ENCODE assay signal across 11 cellular contexts in genomic region chr2:176999331-176999730, GRCh38.
DNase-seq lines count a peak whose midpoint lies in the region; ATAC-seq lines count a peak whose summit lies in the region.
"Had no signal": no experiment of that assay in that cellular context is flagged by ENCODE, and none has a peak within 500 bp of the region (broad histone marks: within the 10 kb centered on the region; RNA-seq: fewer than 3 reads in every experiment).

No MANE protein-coding gene starts in this region.

- no peaks in the 10 kb centered on the region for H3K27me3 Mint-ChIP-seq in activated CD4-positive, alpha-beta T cell treated with anti-CD3 and anti-CD28 coated beads for 36 hours
- H3K27me3 Mint-ChIP-seq in activated CD4-positive, alpha-beta T cell treated with anti-CD3 and anti-CD28 coated beads, Interleukin-2, amount 10 ng/mL, durations not matched to agents 24 days and 14 days: peaks cover 3% of the 10 kb centered on the region
- H3K27me3 Mint-ChIP-seq in activated CD4-positive, alpha-beta memory T cell treated with anti-CD3 and anti-CD28 coated beads, Interleukin-2, amount 10 ng/mL, durations not matched to agents 7 days and 5 days: peaks cover 2% of the 10 kb centered on the region

- no peak overlapping the region for H3K27ac Mint-ChIP-seq in activated CD4-positive, alpha-beta T cell treated with anti-CD3 and anti-CD28 coated beads for 36 hours
- H3K27ac Mint-ChIP-seq in activated CD4-positive, alpha-beta T cell treated with anti-CD3 and anti-CD28 coated beads, Interleukin-2, amount 10 ng/mL, durations not matched to agents 24 days and 14 days: no peak overlapping the region
- no peak overlapping the region for H3K27ac Mint-ChIP-seq in activated CD4-positive, alpha-beta memory T cell treated with anti-CD3 and anti-CD28 coated beads, Interleukin-2, amount 10 ng/mL, durations not matched to agents 7 days and 5 days
- H3K27ac Mint-ChIP-seq: stimulated activated naive CD8-positive, alpha-beta T cell treated with anti-CD3 and anti-CD28 coated beads, Interleukin-15, Interleukin-2, amounts not matched to agents 100 ng/mL and 50 ng/mL, for 24 hours had no signal

- CTCF ChIA-PET in activated CD4-positive, alpha-beta T cell treated with anti-CD3 and anti-CD28 coated beads for 36 hours (lab: Charles Lee): no interaction called here
- CTCF ChIA-PET in activated CD4-positive, alpha-beta memory T cell treated with anti-CD3 and anti-CD28 coated beads, Interleukin-2, amount 10 ng/mL, durations not matched to agents 7 days and 5 days (lab: Charles Lee): no interaction called here

- POLR2A ChIA-PET in activated CD4-positive, alpha-beta T cell treated with anti-CD3 and anti-CD28 coated beads for 36 hours (lab: Charles Lee): no interaction called here
- POLR2A ChIA-PET in activated CD4-positive, alpha-beta memory T cell treated with anti-CD3 and anti-CD28 coated beads, Interleukin-2, amount 10 ng/mL, durations not matched to agents 7 days and 5 days (lab: Charles Lee): no interaction called here

- peak; percentile 35 for ATAC-seq in activated CD4-positive, alpha-beta T cell treated with anti-CD3 and anti-CD28 coated beads for 36 hours
- ATAC-seq in HG02884 (IDR thresholded peaks at IDR 0.05; ENCODE audit: unreplicated experiment): peak; percentile 65
- ATAC-seq in stimulated activated naive CD8-positive, alpha-beta T cell treated with anti-CD3 and anti-CD28 coated beads, Interleukin-15, Interleukin-2, amounts not matched to agents 100 U/mL and 50 U/mL, for 24 hours: peak; percentile 26
- ATAC-seq: gastroesophageal sphincter had no signal

- no peaks in the 10 kb centered on the region for H3K36me3 Mint-ChIP-seq in activated CD4-positive, alpha-beta T cell treated with anti-CD3 and anti-CD28 coated beads for 36 hours (ENCODE audit: low read depth)
- H3K36me3 Mint-ChIP-seq in activated CD4-positive, alpha-beta T cell treated with anti-CD3 and anti-CD28 coated beads, Interleukin-2, amount 10 ng/mL, durations not matched to agents 24 days and 14 days (ENCODE audit: low read depth): no peaks in the 10 kb centered on the region
- no peaks in the 10 kb centered on the region for H3K36me3 Mint-ChIP-seq in activated CD4-positive, alpha-beta memory T cell treated with anti-CD3 and anti-CD28 coated beads, Interleukin-2, amount 10 ng/mL, durations not matched to agents 7 days and 5 days (ENCODE audit: low read depth)

- DNase-seq in activated CD4-positive, alpha-beta T cell treated with anti-CD3 and anti-CD28 coated beads for 36 hours: peak; percentile 13
- no peak for DNase-seq in activated CD4-positive, alpha-beta T cell treated with anti-CD3 and anti-CD28 coated beads, Interleukin-2, amount 10 ng/mL, durations not matched to agents 24 days and 14 days
- peak; percentile 45 for DNase-seq in RPMI7951 (ENCODE audit: low read depth)
- DNase-seq in stimulated activated naive CD8-positive, alpha-beta T cell treated with anti-CD3 and anti-CD28 coated beads, Interleukin-15, Interleukin-2, amounts not matched to agents 100 U/mL and 50 U/mL, for 24 hours: peak; percentile 8
- no peak for DNase-seq in activated CD4-positive, alpha-beta memory T cell treated with anti-CD3 and anti-CD28 coated beads, Interleukin-2, amount 10 ng/mL, durations not matched to agents 7 days and 5 days
- no peak for DNase-seq in stimulated activated CD4-positive, alpha-beta T cell treated with anti-CD3 and anti-CD28 coated beads, Interleukin-2, amount 100 ng/mL, for 24 hours
- no peak for DNase-seq in NCI-H146 treated with DMSO at 0.1 percent for 48 hours (lab: John Stamatoyannopoulos, UW; ENCODE audit: unreplicated experiment)
- DNase-seq: H9 had no signal

- peaks cover 30% of the 10 kb centered on the region for H3K4me1 Mint-ChIP-seq in activated CD4-positive, alpha-beta T cell treated with anti-CD3 and anti-CD28 coated beads for 36 hours
- H3K4me1 Mint-ChIP-seq in activated CD4-positive, alpha-beta T cell treated with anti-CD3 and anti-CD28 coated beads, Interleukin-2, amount 10 ng/mL, durations not matched to agents 24 days and 14 days: peaks cover 15% of the 10 kb centered on the region
- H3K4me1 Mint-ChIP-seq in activated CD4-positive, alpha-beta memory T cell treated with anti-CD3 and anti-CD28 coated beads, Interleukin-2, amount 10 ng/mL, durations not matched to agents 7 days and 5 days: peaks cover 24% of the 10 kb centered on the region

- H3K4me3 Mint-ChIP-seq in activated CD4-positive, alpha-beta T cell treated with anti-CD3 and anti-CD28 coated beads for 36 hours: no peak overlapping the region
- no peak overlapping the region for H3K4me3 Mint-ChIP-seq in activated CD4-positive, alpha-beta T cell treated with anti-CD3 and anti-CD28 coated beads, Interleukin-2, amount 10 ng/mL, durations not matched to agents 24 days and 14 days
- H3K4me3 Mint-ChIP-seq in activated CD4-positive, alpha-beta memory T cell treated with anti-CD3 and anti-CD28 coated beads, Interleukin-2, amount 10 ng/mL, durations not matched to agents 7 days and 5 days: no peak overlapping the region
- H3K4me3 Mint-ChIP-seq: H9; stimulated activated naive CD8-positive, alpha-beta T cell treated with anti-CD3 and anti-CD28 coated beads, Interleukin-15, Interleukin-2, amounts not matched to agents 100 ng/mL and 50 ng/mL, for 24 hours had no signal

- no peaks in the 10 kb centered on the region for H3K9me3 Mint-ChIP-seq in activated CD4-positive, alpha-beta T cell treated with anti-CD3 and anti-CD28 coated beads for 36 hours (ENCODE audit: low read depth)
- H3K9me3 Mint-ChIP-seq in activated CD4-positive, alpha-beta T cell treated with anti-CD3 and anti-CD28 coated beads, Interleukin-2, amount 10 ng/mL, durations not matched to agents 24 days and 14 days: no peaks in the 10 kb centered on the region
- no peaks in the 10 kb centered on the region for H3K9me3 Mint-ChIP-seq in activated CD4-positive, alpha-beta memory T cell treated with anti-CD3 and anti-CD28 coated beads, Interleukin-2, amount 10 ng/mL, durations not matched to agents 7 days and 5 days
- H3K9me3 Mint-ChIP-seq: H9; stimulated activated naive CD8-positive, alpha-beta T cell treated with anti-CD3 and anti-CD28 coated beads, Interleukin-15, Interleukin-2, amounts not matched to agents 100 ng/mL and 50 ng/mL, for 24 hours had no signal

- intact Hi-C loops in activated CD4-positive, alpha-beta T cell treated with anti-CD3 and anti-CD28 coated beads for 36 hours (cut with DNase I, micrococcal nuclease): loop anchor here (2.0 to 5.0 kb wide), 2 partner anchors 148 to 173 kb away; no protein-coding TSS in a partner anchor
- intact Hi-C loops in activated CD4-positive, alpha-beta T cell treated with anti-CD3 and anti-CD28 coated beads, Interleukin-2, amount 10 ng/mL, durations not matched to agents 24 days and 14 days (cut with micrococcal nuclease): loop anchor here (10.0 kb wide), 1 partner anchor 265 kb away; the partner anchor contains the start of gene NFE2L2

Comparison
In these comparisons a context has a peak if more than half of its experiments do, and no peak if none do; other contexts are left out.
1. DNase-seq: peak in activated CD4-positive, alpha-beta T cell treated with anti-CD3 and anti-CD28 coated beads for 36 hours (single experiment), RPMI7951 (single experiment) and stimulated activated naive CD8-positive, alpha-beta T cell treated with anti-CD3 and anti-CD28 coated beads, Interleukin-15, Interleukin-2, amounts not matched to agents 100 U/mL and 50 U/mL, for 24 hours (single experiment); none in activated CD4-positive, alpha-beta T cell treated with anti-CD3 and anti-CD28 coated beads, Interleukin-2, amount 10 ng/mL, durations not matched to agents 24 days and 14 days (single experiment), activated CD4-positive, alpha-beta memory T cell treated with anti-CD3 and anti-CD28 coated beads, Interleukin-2, amount 10 ng/mL, durations not matched to agents 7 days and 5 days (single experiment), stimulated activated CD4-positive, alpha-beta T cell treated with anti-CD3 and anti-CD28 coated beads, Interleukin-2, amount 100 ng/mL, for 24 hours (0 of 2) and NCI-H146 treated with DMSO at 0.1 percent for 48 hours (single experiment).
2. Peak in every context shown above with its lines, with median percentiles within 50 percentile points of each other: ATAC-seq.